In genomic region chr5:181261320-181262085, GRCh38 we compare ENCODE assay signal across 8 cellular contexts. TPM values are rescaled to one million over a fixed set of nuclear protein-coding genes. Genes with fewer than 3 reads are reported as not detected.
A peak's percentile ranks its signal among the peaks of the same experiment; 100 is the strongest.
DNase-seq lines count a peak whose midpoint lies in the region; ATAC-seq and TF ChIP-seq lines count a peak whose summit lies in the region.

No MANE protein-coding gene starts in this region.

- TF ChIP-seq CTCF in GM12872 (IDR thresholded peaks at IDR 0.05; ENCODE audit: insufficient read depth, low read depth, low read length) (0 out of 3 replicates have a peak, but pooled peaks have one; percentile 5), Peyer's patch (IDR thresholded peaks at IDR 0.05) (peak in 1 of 6 experiments; percentile 4), hepatocyte (IDR thresholded peaks at IDR 0.05; ENCODE audit: poor library complexity) (no peak)

- H3K4me1 ChIP-seq in Peyer's patch, result peaks cover 0 to 29% (median 15%) of the 10 kb centered on the region in 4 donors
- H3K4me1 ChIP-seq in hepatocyte (ENCODE audit: insufficient read depth), result peaks cover 24% of the 10 kb centered on the region

- peak overlapping the region; percentile 95 to 99 (median 98) for H3K27ac ChIP-seq in Peyer's patch
- H3K27ac ChIP-seq in hepatocyte, result peak overlapping the region; percentile 99
- H3K27ac ChIP-seq in skin epidermis, result peak overlapping the region; percentile 95 to 100 (median 100)

- H3K36me3 ChIP-seq in Peyer's patch (peaks cover 0 to 19% (median 0%) of the 10 kb centered on the region in 3 donors), hepatocyte (replicated peaks; ENCODE audit: insufficient read depth, low read depth) (no peaks in the 10 kb centered on the region)

- H3K9me3 ChIP-seq in Peyer's patch (no peaks in the 10 kb centered on the region), hepatocyte (ENCODE audit: low read depth) (no peaks in the 10 kb centered on the region)

- peak overlapping the region; percentile 91 for H3K4me2 ChIP-seq in hepatocyte

- H2AFZ ChIP-seq in hepatocyte, result peak overlapping the region; percentile 95

- peak; percentile 76 to 78 for TF ChIP-seq POLR2A in Peyer's patch (IDR thresholded peaks at IDR 0.05)

- under 1% methylated on average over 43 of the region's 60 CpGs for WGBS in hepatocyte (ENCODE audit: low lambda C conversion rate, missing lambda C conversion rate)

- DNase-seq in Peyer's patch (peak; percentile 84 to 93 (median 86)), amniotic epithelial cell (ENCODE audit: low read depth) (peak; percentile 55), hepatocyte (ENCODE audit: low spot score) (peak; percentile 86), hypothalamus (lab: John Stamatoyannopoulos, UW) (no peak), NK-92 (lab: John Stamatoyannopoulos, UW; ENCODE audit: unreplicated experiment) (no peak)

- H3K79me2 ChIP-seq in hepatocyte, result peaks cover 57% of the 10 kb centered on the region

- H3K4me3 ChIP-seq in Peyer's patch (peak overlapping the region; percentile 56 to 93 (median 81)), hepatocyte (peak overlapping the region; percentile 74), skin epidermis (peak overlapping the region; percentile 76 to 91 (median 88))

- ATAC-seq in HG02588 (IDR thresholded peaks at IDR 0.05; ENCODE audit: unreplicated experiment), result peak; percentile 39

- H3K9me2 ChIP-seq in hepatocyte (replicated peaks; ENCODE audit: insufficient read depth), result no peaks in the 10 kb centered on the region

- H3K27me3 ChIP-seq in Peyer's patch, result no peaks in the 10 kb centered on the region
- no peaks in the 10 kb centered on the region for H3K27me3 ChIP-seq in hepatocyte

- H4K20me1 ChIP-seq in hepatocyte (ENCODE audit: insufficient read depth, poor library complexity, severe bottlenecking), result peaks cover 32% of the 10 kb centered on the region

RNA-seq across cellular contexts. Expression of gene TRIM52, which starts 0.6 kb away (rescaled TPM):
- total RNA-seq in Peyer's patch, result 10 to 100 TPM; 15.6 to 23.1 (median 20.3) TPM
- total RNA-seq in hepatocyte, result 6.1 and 13.2 TPM in 2 replicates
- 6.5 and 9.9 TPM in 2 replicates for polyA plus RNA-seq in hepatocyte

RNA-seq across cellular contexts. Expression of gene RACK1, which starts 17.8 kb away (rescaled TPM):
- total RNA-seq in Peyer's patch (1,000 to 10,000 TPM; 1,067 to 1,931 (median 1,321) TPM), hepatocyte (2,199 and 2,553 TPM in 2 replicates)
- polyA plus RNA-seq in hepatocyte, result 680 TPM in 2 replicates

RNA-seq across cellular contexts. Expression of gene TRIM41, which starts 38.4 kb away (rescaled TPM):
- 10 to 100 TPM; 13.7 to 31.4 (median 21.8) TPM for total RNA-seq in Peyer's patch
- total RNA-seq in hepatocyte, result 11.9 and 14.9 TPM in 2 replicates
- 1.7 and 2.0 TPM in 2 replicates for polyA plus RNA-seq in hepatocyte

RNA-seq across cellular contexts. Expression of gene TRIM7, which starts 56.5 kb away (rescaled TPM):
- total RNA-seq in Peyer's patch, result 1 to 10 TPM in 3 of 4 donors, under 1 TPM in 1; 0.88 to 2.6 (median 2.2) TPM
- not detected in 2 replicates for total RNA-seq in hepatocyte
- polyA plus RNA-seq in hepatocyte, result 0.35 TPM in 1 of 2 replicates, not detected in the other

Comparison
In these comparisons a context has a peak if more than half of its experiments do, and no peak if none do; other contexts are left out.
1. DNase-seq: peak in Peyer's patch (3 of 3), amniotic epithelial cell (single experiment) and hepatocyte (single experiment); none in hypothalamus (0 of 51) and NK-92 (single experiment).
2. Peak in every context shown above with its lines, with median percentiles within 50 percentile points of each other: H3K27ac ChIP-seq and H3K4me3 ChIP-seq.